In genomic region chr9:109182940-109183798, GRCh38 we compare ENCODE assay signal across 8 cellular contexts. TPM values are rescaled to one million over a fixed set of nuclear protein-coding genes. Genes with fewer than 3 reads are reported as not detected.
A peak's percentile ranks its signal among the peaks of the same experiment; 100 is the strongest.
DNase-seq lines count a peak whose midpoint lies in the region; ATAC-seq and TF ChIP-seq lines count a peak whose summit lies in the region.

No MANE protein-coding gene starts in this region.

- DNase-seq in cardiac muscle cell (ENCODE audit: low read depth in 1 of 2, low spot score in 1 of 2) (peak; percentile 42 to 44), Right ventricle myocardium inferior (ENCODE audit: missing footprints) (no peak), HuH-7.5 (ENCODE audit: low spot score) (peak; percentile 69), adipocyte (ENCODE audit: low read depth) (peak; percentile 56), kidney epithelial cell (ENCODE audit: low read depth) (no peak), NCI-H187 (lab: John Stamatoyannopoulos, UW) (no peak), uterus (no peak), GOT3 (lab: John Stamatoyannopoulos, UW) (no peak)

- no peak overlapping the region for H3K27ac ChIP-seq in cardiac muscle cell
- H3K27ac ChIP-seq in uterus = no peak overlapping the region

- H3K27me3 ChIP-seq in cardiac muscle cell = no peaks in the 10 kb centered on the region
- peaks cover 38% of the 10 kb centered on the region for H3K27me3 ChIP-seq in adipocyte (replicated peaks; ENCODE audit: control insufficient read depth, insufficient read depth, low read length)
- no peaks in the 10 kb centered on the region for H3K27me3 ChIP-seq in kidney epithelial cell (ENCODE audit: control insufficient read depth, insufficient read depth, low read length)
- H3K27me3 ChIP-seq in uterus = no peaks in the 10 kb centered on the region

- no peak for TF ChIP-seq POLR2A in uterus (IDR thresholded peaks at IDR 0.05)

- intact Hi-C loops in Right ventricle myocardium inferior (cut with DNase I) = loop anchor here (5.0 kb wide), 1 partner anchor 134 kb away; no protein-coding TSS in a partner anchor
- intact Hi-C loops in uterus (cut with DNase I; ENCODE audit: low total_unique reads) = no loop called here

- H3K4me1 ChIP-seq in cardiac muscle cell (ENCODE audit: low read depth) (no peaks in the 10 kb centered on the region), adipocyte (ENCODE audit: control insufficient read depth, insufficient read depth, low read length) (no peaks in the 10 kb centered on the region), uterus (no peaks in the 10 kb centered on the region)

- TF ChIP-seq CTCF in cardiac muscle cell (IDR thresholded peaks at IDR 0.05; ENCODE audit: low read depth, low read length) (peak; percentile 65), kidney epithelial cell (IDR thresholded peaks at IDR 0.05; ENCODE audit: insufficient read depth, low read length, poor library complexity, severe bottlenecking) (peak; percentile 49), uterus (IDR thresholded peaks at IDR 0.05) (no peak)

- H3K36me3 ChIP-seq in cardiac muscle cell (no peaks in the 10 kb centered on the region), adipocyte (ENCODE audit: control insufficient read depth, insufficient read depth, low read length, severe bottlenecking) (no peaks in the 10 kb centered on the region), kidney epithelial cell (ENCODE audit: control insufficient read depth, insufficient read depth, low read length) (no peaks in the 10 kb centered on the region), uterus (no peaks in the 10 kb centered on the region)

- ATAC-seq in Right ventricle myocardium inferior = no peak

- no peak overlapping the region for H3K4me3 ChIP-seq in cardiac muscle cell
- H3K4me3 ChIP-seq in adipocyte (ENCODE audit: low read length) = no peak overlapping the region
- H3K4me3 ChIP-seq in kidney epithelial cell (ENCODE audit: low read depth, low read length) = no peak overlapping the region
- no peak overlapping the region for H3K4me3 ChIP-seq in uterus

- H3K9me3 ChIP-seq in cardiac muscle cell (ENCODE audit: low read depth) (no peaks in the 10 kb centered on the region), adipocyte (ENCODE audit: control insufficient read depth, low read length) (no peaks in the 10 kb centered on the region), uterus (no peaks in the 10 kb centered on the region)

- no peak overlapping the region for H3K9ac ChIP-seq in adipocyte (ENCODE audit: low read length)

RNA-seq across cellular contexts. Expression of gene FRRS1L, which starts 16.1 kb away (rescaled TPM):
- total RNA-seq in cardiac muscle cell (0.07 and 0.30 TPM in 2 replicates), Right ventricle myocardium inferior (1.8 TPM), kidney epithelial cell (under 0.01 and 0.14 TPM in 2 replicates), uterus (10 to 100 TPM in 2 of 4 donors, 1 to 10 TPM in 1, under 1 TPM in 1; under 0.01 to 10.9 (median 10.1) TPM)
- 0.38 and 0.65 TPM in 2 replicates for polyA plus RNA-seq in cardiac muscle cell

Comparison
In these comparisons a context has a peak if more than half of its experiments do, and no peak if none do; other contexts are left out.
1. DNase-seq: peak in cardiac muscle cell (2 of 2), HuH-7.5 (single experiment) and adipocyte (single experiment); none in Right ventricle myocardium inferior (single experiment), kidney epithelial cell (single experiment), NCI-H187 (0 of 2), uterus (0 of 2) and GOT3 (single experiment).
2. CTCF ChIP-seq: peak in cardiac muscle cell (single experiment) and kidney epithelial cell (single experiment); none in uterus (0 of 4).